9 cellular contexts compared by ENCODE assay signal in genomic region chr9:125650271-125650737, GRCh38. TPM values are rescaled to one million over a fixed set of nuclear protein-coding genes. Genes with fewer than 3 reads are reported as not detected.
DNase-seq lines count a peak whose midpoint lies in the region; ATAC-seq, FAIRE-seq and TF ChIP-seq lines count a peak whose summit lies in the region.
"Had no signal": no experiment of that assay in that cellular context is flagged by ENCODE, and none has a peak within 500 bp of the region (broad histone marks: within the 10 kb centered on the region; RNA-seq: fewer than 3 reads in every experiment).

No MANE protein-coding gene starts in this region.

- H2AFZ ChIP-seq in astrocyte (ENCODE audit: low read depth, low read length): no peak overlapping the region

- H3K27ac ChIP-seq in HUES64 (ENCODE audit: low read depth, low read length): peak overlapping the region; percentile 60
- H3K27ac ChIP-seq in astrocyte (ENCODE audit: low read depth, low read length): peak overlapping the region; percentile 90
- no peak overlapping the region for H3K27ac ChIP-seq in ascending aorta

- H3K9me3 Mint-ChIP-seq in astrocyte (ENCODE audit: unreplicated experiment): no peaks in the 10 kb centered on the region
- H3K9me3 Mint-ChIP-seq in activated CD8-positive, alpha-beta memory T cell treated with anti-CD3 and anti-CD28 coated beads, Interleukin-2, amount 10 ng/mL, durations not matched to agents 7 days and 5 days (ENCODE audit: low read depth): no peaks in the 10 kb centered on the region
- no peaks in the 10 kb centered on the region for H3K9me3 Mint-ChIP-seq in progenitor cell of endocrine pancreas (ENCODE audit: low read depth)
- H3K9me3 Mint-ChIP-seq: neural crest cell had no signal

- H3K4me1 ChIP-seq in HUES64 (ENCODE audit: insufficient read depth, low read length) (peaks cover 82% of the 10 kb centered on the region), astrocyte (ENCODE audit: insufficient read depth, low read length) (peaks cover 34% of the 10 kb centered on the region), ascending aorta (no peaks in the 10 kb centered on the region)

- H3K79me2 ChIP-seq in astrocyte (ENCODE audit: insufficient read depth, low read length): peaks cover 78% of the 10 kb centered on the region

- H3K4me2 ChIP-seq in astrocyte (ENCODE audit: low read length): peak overlapping the region; percentile 75

- no peaks in the 10 kb centered on the region for H3K36me3 ChIP-seq in HUES64 (ENCODE audit: insufficient read depth, low read length)
- H3K36me3 ChIP-seq in astrocyte (ENCODE audit: insufficient read depth, low read length): no peaks in the 10 kb centered on the region
- H3K36me3 ChIP-seq in ascending aorta: no peaks in the 10 kb centered on the region

- WGBS in HUES64: 16% methylated on average over 3 of the region's 3 CpGs

- ATAC-seq in GM21529 (IDR thresholded peaks at IDR 0.05; ENCODE audit: unreplicated experiment): peak; percentile 83
- no peak for ATAC-seq in activated CD8-positive, alpha-beta memory T cell treated with anti-CD3 and anti-CD28 coated beads, Interleukin-2, amount 10 ng/mL, durations not matched to agents 7 days and 5 days

- H3K27me3 ChIP-seq in HUES64 (ENCODE audit: insufficient read depth, low read length) (no peaks in the 10 kb centered on the region), astrocyte (ENCODE audit: insufficient read depth, low read length) (no peaks in the 10 kb centered on the region), ascending aorta (no peaks in the 10 kb centered on the region)

- H3K36me3 Mint-ChIP-seq in astrocyte (ENCODE audit: low read depth, unreplicated experiment) (no peaks in the 10 kb centered on the region), progenitor cell of endocrine pancreas (ENCODE audit: insufficient read depth) (peaks cover 2% of the 10 kb centered on the region)
- peaks cover 14% of the 10 kb centered on the region for H3K36me3 Mint-ChIP-seq in activated CD8-positive, alpha-beta memory T cell treated with anti-CD3 and anti-CD28 coated beads, Interleukin-2, amount 10 ng/mL, durations not matched to agents 7 days and 5 days

- H3K9me3 ChIP-seq in HUES64 (ENCODE audit: insufficient read depth, low read depth, low read length) (no peaks in the 10 kb centered on the region), astrocyte (ENCODE audit: insufficient read depth, low read depth, low read length) (no peaks in the 10 kb centered on the region), ascending aorta (no peaks in the 10 kb centered on the region)

- H3K4me1 Mint-ChIP-seq in astrocyte (ENCODE audit: low read depth, unreplicated experiment): peaks cover 74% of the 10 kb centered on the region
- H3K4me1 Mint-ChIP-seq in activated CD8-positive, alpha-beta memory T cell treated with anti-CD3 and anti-CD28 coated beads, Interleukin-2, amount 10 ng/mL, durations not matched to agents 7 days and 5 days: peaks cover 37% of the 10 kb centered on the region
- H3K4me1 Mint-ChIP-seq in progenitor cell of endocrine pancreas (ENCODE audit: low read depth): peaks cover 9% of the 10 kb centered on the region

- intact Hi-C loops in ascending aorta (cut with DNase I): no loop called here

- FAIRE-seq in GM12892 (lab: Jason Lieb, UNC) (peak; percentile 86), astrocyte (lab: Jason Lieb, UNC) (no peak)

- no peaks in the 10 kb centered on the region for H4K20me1 ChIP-seq in astrocyte (ENCODE audit: insufficient read depth, low read length)

- peak; percentile 47; the same call in 1 of the 2 replicates for TF ChIP-seq POLR2A in GM12892 (IDR thresholded peaks at IDR 0.05; ENCODE audit: low read depth, low read length)

- H3K27me3 Mint-ChIP-seq in astrocyte (ENCODE audit: low read depth, unreplicated experiment) (no peaks in the 10 kb centered on the region), progenitor cell of endocrine pancreas (no peaks in the 10 kb centered on the region)
- H3K27me3 Mint-ChIP-seq in activated CD8-positive, alpha-beta memory T cell treated with anti-CD3 and anti-CD28 coated beads, Interleukin-2, amount 10 ng/mL, durations not matched to agents 7 days and 5 days: no peaks in the 10 kb centered on the region

- H3K4me3 Mint-ChIP-seq in astrocyte (ENCODE audit: unreplicated experiment): peak overlapping the region; percentile 52
- H3K4me3 Mint-ChIP-seq in activated CD8-positive, alpha-beta memory T cell treated with anti-CD3 and anti-CD28 coated beads, Interleukin-2, amount 10 ng/mL, durations not matched to agents 7 days and 5 days: no peak overlapping the region
- H3K4me3 Mint-ChIP-seq in progenitor cell of endocrine pancreas (ENCODE audit: low read depth): no peak overlapping the region
- H3K4me3 Mint-ChIP-seq: neural crest cell had no signal

- no peak overlapping the region for H3K4me3 ChIP-seq in HUES64 (ENCODE audit: low read length)
- H3K4me3 ChIP-seq in astrocyte (ENCODE audit: insufficient read depth, low read depth, low read length): peak overlapping the region; percentile 5
- H3K4me3 ChIP-seq in ascending aorta: no peak overlapping the region

- DNase-seq in GM12892 (ENCODE audit: insufficient read length) (peak; percentile 41), astrocyte (ENCODE audit: low read depth) (peak; percentile 64), renal cortical epithelial cell (ENCODE audit: low read depth) (peak; percentile 52), ascending aorta (ENCODE audit: low spot score in 2 of 2) (no peak), progenitor cell of endocrine pancreas (ENCODE audit: low spot score, unreplicated experiment) (no peak)
- DNase-seq in activated CD8-positive, alpha-beta memory T cell treated with anti-CD3 and anti-CD28 coated beads, Interleukin-2, amount 10 ng/mL, durations not matched to agents 7 days and 5 days: no peak

- CTCF ChIA-PET in activated CD8-positive, alpha-beta memory T cell treated with anti-CD3 and anti-CD28 coated beads, Interleukin-2, amount 10 ng/mL, durations not matched to agents 7 days and 5 days (lab: Charles Lee): no interaction called here

- TF ChIP-seq CTCF in astrocyte (IDR thresholded peaks at IDR 0.05; ENCODE audit: insufficient read depth, low read depth, low read length) (no peak), ascending aorta (IDR thresholded peaks at IDR 0.05) (no peak), progenitor cell of endocrine pancreas (IDR thresholded peaks at IDR 0.05; ENCODE audit: unreplicated experiment) (no peak)

- H3K27ac Mint-ChIP-seq in astrocyte (ENCODE audit: unreplicated experiment) (peak overlapping the region; percentile 99), progenitor cell of endocrine pancreas (no peak overlapping the region)
- H3K27ac Mint-ChIP-seq in activated CD8-positive, alpha-beta memory T cell treated with anti-CD3 and anti-CD28 coated beads, Interleukin-2, amount 10 ng/mL, durations not matched to agents 7 days and 5 days: no peak overlapping the region

- peak overlapping the region; percentile 15; the same call in 1 of the 2 replicates for H3K9ac ChIP-seq in HUES64 (ENCODE audit: low read depth, low read length)
- H3K9ac ChIP-seq in astrocyte (ENCODE audit: low read length): peak overlapping the region; percentile 73

RNA-seq across cellular contexts. Expression of gene MAPKAP1, which starts 56.7 kb away (rescaled TPM):
- polyA plus RNA-seq in GM12892 (2012; ENCODE audit: missing spikeins): 74.3 TPM
- 69.4 TPM for polyA plus RNA-seq in HUES64 (2013, experiment 1 of 2)
- 69.2 TPM for polyA plus RNA-seq in HUES64 (2013, experiment 2 of 2)
- total RNA-seq in astrocyte (109 and 110 TPM in 2 replicates), renal cortical epithelial cell (76.4 and 84.3 TPM in 2 replicates), ascending aorta (49.6 TPM), progenitor cell of endocrine pancreas (61.9 and 74.6 TPM in 2 replicates)
- 10 to 100 TPM; 53.2 to 59.4 TPM for total RNA-seq in activated CD8-positive, alpha-beta memory T cell treated with anti-CD3 and anti-CD28 coated beads, Interleukin-2, amount 10 ng/mL, durations not matched to agents 7 days and 5 days

Comparison
In these comparisons a context has a peak if more than half of its experiments do, and no peak if none do; other contexts are left out.
1. DNase-seq: peak in GM12892 (single experiment), astrocyte (single experiment) and renal cortical epithelial cell (single experiment); none in activated CD8-positive, alpha-beta memory T cell treated with anti-CD3 and anti-CD28 coated beads, Interleukin-2, amount 10 ng/mL, durations not matched to agents 7 days and 5 days (single experiment), ascending aorta (0 of 2) and progenitor cell of endocrine pancreas (single experiment).
2. H3K27ac ChIP-seq: peak in HUES64 (single experiment) and astrocyte (single experiment); none in ascending aorta (0 of 2).